ENCODE assay signal across 8 cellular contexts in the genomic region with DNA sequence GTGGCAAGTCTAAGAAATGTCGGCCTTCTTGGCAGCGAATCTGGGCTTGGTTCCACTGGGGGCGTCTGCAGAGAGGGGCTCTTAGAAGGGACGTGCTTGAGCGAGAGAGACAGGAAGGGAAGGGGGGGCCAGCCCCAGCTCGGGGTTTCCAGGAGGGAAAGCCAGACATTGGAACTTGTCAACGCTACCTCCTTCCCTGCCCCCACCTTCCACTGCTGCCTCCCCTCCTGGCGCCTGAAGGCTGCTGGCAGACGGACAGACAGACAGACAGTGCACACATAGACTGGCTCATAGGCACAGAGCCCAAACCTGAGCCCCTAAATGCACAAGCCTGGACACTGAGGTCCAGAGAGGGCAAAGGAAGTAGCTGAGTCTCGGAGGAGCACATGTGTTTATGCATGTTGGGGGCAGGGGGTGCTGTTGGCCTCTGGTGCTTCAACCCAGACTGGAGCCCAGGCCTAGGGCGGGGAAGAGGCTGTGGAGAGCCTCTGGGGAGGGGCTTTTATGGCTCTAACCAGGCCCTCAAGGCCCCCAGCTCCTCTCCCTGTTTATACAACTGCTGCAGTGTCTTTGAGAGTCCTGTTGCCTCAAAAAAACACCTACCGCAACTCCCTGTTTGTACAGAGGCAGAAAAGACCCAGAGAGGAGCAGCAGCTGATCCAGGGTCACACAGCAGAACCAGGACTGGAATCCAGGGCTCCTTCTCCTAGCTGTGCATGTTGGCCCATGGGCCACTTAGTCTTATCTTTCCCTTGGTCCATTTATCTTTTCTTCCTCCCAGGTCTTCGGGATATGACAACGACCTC. TPM values are rescaled to one million over a fixed set of nuclear protein-coding genes. Genes with fewer than 3 reads are reported as not detected.
A peak's percentile ranks its signal among the peaks of the same experiment; 100 is the strongest.
DNase-seq lines count a peak whose midpoint lies in the region; ATAC-seq and TF ChIP-seq lines count a peak whose summit lies in the region.

No MANE protein-coding gene starts in this region.

- peak overlapping the region; percentile 94 to 99 (median 98) for H3K27ac Mint-ChIP-seq in nephron

- TF ChIP-seq CTCF in AG10803 (conservative IDR thresholded peaks at IDR 0.05; ENCODE audit: low read length) = peak; percentile 40
- peak in 2 of 3 experiments; percentile 26 to 29 for TF ChIP-seq CTCF in nephron (IDR thresholded peaks at IDR 0.05; ENCODE audit: unreplicated experiment in 3 of 3)

- DNase-seq in AG10803 (ENCODE audit: low read depth) = no peak
- DNase-seq in cerebellum (ENCODE audit: low spot score) = peak; percentile 47
- no peak for DNase-seq in NCI-H2029 (lab: John Stamatoyannopoulos, UW)

- ATAC-seq in activated CD4-positive, CD25-positive, alpha-beta regulatory T cell treated with anti-CD3 and anti-CD28 coated beads, Interleukin-2, amount 50 U/mL, for 24 hours = peak; percentile 29 to 30
- no peak for ATAC-seq in GM21576 (IDR thresholded peaks at IDR 0.05; ENCODE audit: unreplicated experiment)
- ATAC-seq in GM19324 (IDR thresholded peaks at IDR 0.05; ENCODE audit: low FRiP score, unreplicated experiment) = no peak

- peak; percentile 14; the same call in 1 of the 2 replicates for TF ChIP-seq RAD21 in Ishikawa (IDR thresholded peaks at IDR 0.05; ENCODE audit: low read depth)

- peak overlapping the region; percentile 45 to 67 (median 57) for H3K4me3 Mint-ChIP-seq in nephron

- no peak for TF ChIP-seq EP300 in Ishikawa (IDR thresholded peaks at IDR 0.05; ENCODE audit: borderline replicate concordance)

- H3K4me1 Mint-ChIP-seq in nephron = peaks cover 88% of the 10 kb centered on the region

- H3K4me3 ChIP-seq in AG10803 (ENCODE audit: low read length) = no peak overlapping the region

- H3K27me3 Mint-ChIP-seq in nephron (ENCODE audit: low read depth) = no peaks in the 10 kb centered on the region

- H3K9me3 Mint-ChIP-seq in nephron = no peaks in the 10 kb centered on the region

- H3K36me3 Mint-ChIP-seq in nephron (ENCODE audit: low read depth) = no peaks in the 10 kb centered on the region

TF ChIP-seq in Ishikawa, 13 proteins besides CTCF, POLR2A, EP300 and RAD21:
- TF ChIP-seq, protein P1, sequence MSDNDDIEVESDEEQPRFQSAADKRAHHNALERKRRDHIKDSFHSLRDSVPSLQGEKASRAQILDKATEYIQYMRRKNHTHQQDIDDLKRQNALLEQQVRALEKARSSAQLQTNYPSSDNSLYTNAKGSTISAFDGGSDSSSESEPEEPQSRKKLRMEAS (IDR thresholded peaks at IDR 0.05) = no peak
- TF ChIP-seq CREB1 (IDR thresholded peaks at IDR 0.05; ENCODE audit: low read depth) (no peak), NFIC (IDR thresholded peaks at IDR 0.05) (no peak), TCF12 (IDR thresholded peaks at IDR 0.05; ENCODE audit: low read depth) (no peak), TAF1 (IDR thresholded peaks at IDR 0.05; ENCODE audit: low read depth) (no peak), CEBPB (IDR thresholded peaks at IDR 0.05) (no peak), EGR1 (IDR thresholded peaks at IDR 0.05) (no peak), ZBTB7A (IDR thresholded peaks at IDR 0.05; ENCODE audit: low read depth) (no peak)
- TF ChIP-seq, protein P2, sequence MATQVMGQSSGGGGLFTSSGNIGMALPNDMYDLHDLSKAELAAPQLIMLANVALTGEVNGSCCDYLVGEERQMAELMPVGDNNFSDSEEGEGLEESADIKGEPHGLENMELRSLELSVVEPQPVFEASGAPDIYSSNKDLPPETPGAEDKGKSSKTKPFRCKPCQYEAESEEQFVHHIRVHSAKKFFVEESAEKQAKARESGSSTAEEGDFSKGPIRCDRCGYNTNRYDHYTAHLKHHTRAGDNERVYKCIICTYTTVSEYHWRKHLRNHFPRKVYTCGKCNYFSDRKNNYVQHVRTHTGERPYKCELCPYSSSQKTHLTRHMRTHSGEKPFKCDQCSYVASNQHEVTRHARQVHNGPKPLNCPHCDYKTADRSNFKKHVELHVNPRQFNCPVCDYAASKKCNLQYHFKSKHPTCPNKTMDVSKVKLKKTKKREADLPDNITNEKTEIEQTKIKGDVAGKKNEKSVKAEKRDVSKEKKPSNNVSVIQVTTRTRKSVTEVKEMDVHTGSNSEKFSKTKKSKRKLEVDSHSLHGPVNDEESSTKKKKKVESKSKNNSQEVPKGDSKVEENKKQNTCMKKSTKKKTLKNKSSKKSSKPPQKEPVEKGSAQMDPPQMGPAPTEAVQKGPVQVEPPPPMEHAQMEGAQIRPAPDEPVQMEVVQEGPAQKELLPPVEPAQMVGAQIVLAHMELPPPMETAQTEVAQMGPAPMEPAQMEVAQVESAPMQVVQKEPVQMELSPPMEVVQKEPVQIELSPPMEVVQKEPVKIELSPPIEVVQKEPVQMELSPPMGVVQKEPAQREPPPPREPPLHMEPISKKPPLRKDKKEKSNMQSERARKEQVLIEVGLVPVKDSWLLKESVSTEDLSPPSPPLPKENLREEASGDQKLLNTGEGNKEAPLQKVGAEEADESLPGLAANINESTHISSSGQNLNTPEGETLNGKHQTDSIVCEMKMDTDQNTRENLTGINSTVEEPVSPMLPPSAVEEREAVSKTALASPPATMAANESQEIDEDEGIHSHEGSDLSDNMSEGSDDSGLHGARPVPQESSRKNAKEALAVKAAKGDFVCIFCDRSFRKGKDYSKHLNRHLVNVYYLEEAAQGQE (IDR thresholded peaks at IDR 0.05; ENCODE audit: low read depth) = no peak

RNA-seq across cellular contexts. Expression of a gene that starts 33.1 kb away (rescaled TPM):
- total RNA-seq in cerebellum = 15.2 TPM

Comparison
In these comparisons a context has a peak if more than half of its experiments do, and no peak if none do; other contexts are left out.
1. ATAC-seq: peak in activated CD4-positive, CD25-positive, alpha-beta regulatory T cell treated with anti-CD3 and anti-CD28 coated beads, Interleukin-2, amount 50 U/mL, for 24 hours (2 of 2); none in GM21576 (single experiment) and GM19324 (single experiment).